ENCODE assay signal across 21 cellular contexts in the genomic region with DNA sequence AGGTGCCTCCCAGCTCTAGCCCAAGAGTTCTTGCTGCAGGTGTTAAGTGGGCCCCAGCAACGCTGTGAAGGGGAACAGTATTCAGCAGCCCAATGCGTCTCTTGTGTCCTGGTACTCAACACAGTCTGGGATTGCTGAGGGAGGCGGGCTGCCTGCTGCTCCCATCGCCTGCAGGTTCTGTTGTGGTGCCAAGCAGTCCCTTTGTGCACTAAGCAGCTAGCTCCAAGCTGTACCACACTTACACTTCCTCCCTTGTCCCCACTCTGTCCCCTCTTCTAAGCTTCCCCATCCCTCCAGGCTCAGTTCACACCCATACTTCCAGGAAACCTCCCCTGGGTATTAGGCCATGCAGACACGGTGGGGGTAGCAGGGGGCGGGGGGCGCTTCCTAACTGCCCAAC.
DNase-seq lines count a peak whose midpoint lies in the region; ATAC-seq lines count a peak whose summit lies in the region.
"Had no signal": no experiment of that assay in that cellular context is flagged by ENCODE, and none has a peak within 500 bp of the region (broad histone marks: within the 10 kb centered on the region; RNA-seq: fewer than 3 reads in every experiment).

No MANE protein-coding gene starts in this region.

- H3K4me1 ChIP-seq in BLaER1 (peaks cover 28% of the 10 kb centered on the region), Karpas-422 (ENCODE audit: low read length) (peaks cover 17% of the 10 kb centered on the region)
- H3K4me1 ChIP-seq: Caco-2 had no signal

- H3K9ac ChIP-seq in BLaER1 (no peak overlapping the region), Karpas-422 (ENCODE audit: low read length) (no peak overlapping the region)

- H3K36me3 ChIP-seq in BLaER1 (peaks cover 29% of the 10 kb centered on the region), Karpas-422 (ENCODE audit: insufficient read depth, low read length) (no peaks in the 10 kb centered on the region)

- intact Hi-C loops in activated T-helper 2 cell treated with anti-CD3 and anti-CD28 coated beads, Interferon-gamma antibody, Interleukin-2, Interleukin-4, amounts not matched to agents 10 μg/mL and 5 μg/mL and 100 μg/mL, durations not matched to agents 14 hours and 24 hours and 36 hours (cut with micrococcal nuclease), result no loop called here

- peaks cover 4% of the 10 kb centered on the region for H3K36me3 Mint-ChIP-seq in activated T-helper 2 cell treated with anti-CD3 and anti-CD28 coated beads, Interferon-gamma antibody, Interleukin-2, Interleukin-4, amounts not matched to agents 10 μg/mL and 5 μg/mL and 100 μg/mL, durations not matched to agents 14 hours and 24 hours and 36 hours (ENCODE audit: low read depth)
- peaks cover 9% of the 10 kb centered on the region for H3K36me3 Mint-ChIP-seq in activated naive CD8-positive, alpha-beta T cell treated with anti-CD3 and anti-CD28 coated beads, Interleukin-2, amount 50 U/mL, for 24 hours (ENCODE audit: low read depth)

- no peak overlapping the region for H2AFZ ChIP-seq in Karpas-422 (ENCODE audit: low read length)

- DNase-seq in Karpas-422 (no peak), hippocampal formation (lab: John Stamatoyannopoulos, UW) (peak; percentile 33 to 55), pons (ENCODE audit: low spot score) (peak; percentile 83), NCI-H2171 (lab: John Stamatoyannopoulos, UW) (no peak)
- DNase-seq in activated T-helper 2 cell treated with anti-CD3 and anti-CD28 coated beads, Interferon-gamma antibody, Interleukin-2, Interleukin-4, amounts not matched to agents 10 μg/mL and 5 μg/mL and 100 μg/mL, durations not matched to agents 14 hours and 24 hours and 36 hours (ENCODE audit: low spot score), result no peak
- no peak for DNase-seq in activated naive CD8-positive, alpha-beta T cell treated with anti-CD3 and anti-CD28 coated beads, Interleukin-2, amount 50 U/mL, for 24 hours
- no peak for DNase-seq in effector CD4-positive, alpha-beta T cell
- DNase-seq: Caco-2; CD8-positive, alpha-beta T cell; GF-D8; MV-4-11; NCI-H1105; NCI-H1436 treated with DMSO at 0.1 percent for 48 hours; NCI-H187 treated with DMSO at 0.1 percent for 48 hours; NCI-H526 treated with DMSO at 0.1 percent for 48 hours; Right ventricle myocardium superior; RPMI8226 had no signal

- H3K4me3 ChIP-seq in BLaER1, result no peak overlapping the region
- H3K4me3 ChIP-seq in Karpas-422 (ENCODE audit: low read length), result no peak overlapping the region
- H3K4me3 ChIP-seq: K562 had no signal

- H3K4me1 Mint-ChIP-seq in activated T-helper 2 cell treated with anti-CD3 and anti-CD28 coated beads, Interferon-gamma antibody, Interleukin-2, Interleukin-4, amounts not matched to agents 10 μg/mL and 5 μg/mL and 100 μg/mL, durations not matched to agents 14 hours and 24 hours and 36 hours (ENCODE audit: low read depth), result no peaks in the 10 kb centered on the region
- no peaks in the 10 kb centered on the region for H3K4me1 Mint-ChIP-seq in activated naive CD8-positive, alpha-beta T cell treated with anti-CD3 and anti-CD28 coated beads, Interleukin-2, amount 50 U/mL, for 24 hours

- H3K27ac ChIP-seq in BLaER1, result peak overlapping the region; percentile 43; the same call in 1 of the 2 replicates
- H3K27ac ChIP-seq in Karpas-422 (ENCODE audit: low read length), result no peak overlapping the region
- H3K27ac ChIP-seq: HL-60 had no signal

- H3K27ac Mint-ChIP-seq in activated T-helper 2 cell treated with anti-CD3 and anti-CD28 coated beads, Interferon-gamma antibody, Interleukin-2, Interleukin-4, amounts not matched to agents 10 μg/mL and 5 μg/mL and 100 μg/mL, durations not matched to agents 14 hours and 24 hours and 36 hours, result no peak overlapping the region
- H3K27ac Mint-ChIP-seq in activated naive CD8-positive, alpha-beta T cell treated with anti-CD3 and anti-CD28 coated beads, Interleukin-2, amount 50 U/mL, for 24 hours, result no peak overlapping the region
- H3K27ac Mint-ChIP-seq: CD8-positive, alpha-beta T cell had no signal

- H3K4me3 Mint-ChIP-seq in activated T-helper 2 cell treated with anti-CD3 and anti-CD28 coated beads, Interferon-gamma antibody, Interleukin-2, Interleukin-4, amounts not matched to agents 10 μg/mL and 5 μg/mL and 100 μg/mL, durations not matched to agents 14 hours and 24 hours and 36 hours (ENCODE audit: low read depth), result no peak overlapping the region
- H3K4me3 Mint-ChIP-seq in activated naive CD8-positive, alpha-beta T cell treated with anti-CD3 and anti-CD28 coated beads, Interleukin-2, amount 50 U/mL, for 24 hours, result no peak overlapping the region
- H3K4me3 Mint-ChIP-seq: CD8-positive, alpha-beta T cell had no signal

- no peak for ATAC-seq in activated naive CD8-positive, alpha-beta T cell treated with anti-CD3 and anti-CD28 coated beads, Interleukin-2, amount 50 U/mL, for 24 hours
- ATAC-seq: CD8-positive, alpha-beta T cell; HCT116; K562 had no signal

- H3K79me2 ChIP-seq in Karpas-422 (ENCODE audit: low read length), result no peaks in the 10 kb centered on the region

- H3K4me2 ChIP-seq in BLaER1 (peak overlapping the region; percentile 70), Karpas-422 (ENCODE audit: low read depth, low read length, poor library complexity, severe bottlenecking) (peak overlapping the region; percentile 21)

- H3K9me3 Mint-ChIP-seq in activated T-helper 2 cell treated with anti-CD3 and anti-CD28 coated beads, Interferon-gamma antibody, Interleukin-2, Interleukin-4, amounts not matched to agents 10 μg/mL and 5 μg/mL and 100 μg/mL, durations not matched to agents 14 hours and 24 hours and 36 hours, result peaks cover 11% of the 10 kb centered on the region
- H3K9me3 Mint-ChIP-seq in activated naive CD8-positive, alpha-beta T cell treated with anti-CD3 and anti-CD28 coated beads, Interleukin-2, amount 50 U/mL, for 24 hours, result peaks cover 13% of the 10 kb centered on the region

- H3K27me3 Mint-ChIP-seq in activated T-helper 2 cell treated with anti-CD3 and anti-CD28 coated beads, Interferon-gamma antibody, Interleukin-2, Interleukin-4, amounts not matched to agents 10 μg/mL and 5 μg/mL and 100 μg/mL, durations not matched to agents 14 hours and 24 hours and 36 hours (ENCODE audit: low read depth), result no peaks in the 10 kb centered on the region
- no peaks in the 10 kb centered on the region for H3K27me3 Mint-ChIP-seq in activated naive CD8-positive, alpha-beta T cell treated with anti-CD3 and anti-CD28 coated beads, Interleukin-2, amount 50 U/mL, for 24 hours

- H3K27me3 ChIP-seq in BLaER1 (no peaks in the 10 kb centered on the region), Karpas-422 (ENCODE audit: low read length) (no peaks in the 10 kb centered on the region)

- no peaks in the 10 kb centered on the region for H3K9me2 ChIP-seq in Karpas-422 (replicated peaks; ENCODE audit: insufficient read depth, low read length)

- no peaks in the 10 kb centered on the region for H4K20me1 ChIP-seq in BLaER1
- no peaks in the 10 kb centered on the region for H4K20me1 ChIP-seq in Karpas-422 (ENCODE audit: insufficient read depth, low read depth, low read length)

- peaks cover 29% of the 10 kb centered on the region for H3K9me3 ChIP-seq in BLaER1
- no peaks in the 10 kb centered on the region for H3K9me3 ChIP-seq in Karpas-422 (ENCODE audit: low read length)
- H3K9me3 ChIP-seq: Caco-2 had no signal

Comparison
In these comparisons a context has a peak if more than half of its experiments do, and no peak if none do; other contexts are left out.
1. DNase-seq: peak in hippocampal formation (2 of 2) and pons (single experiment); none in Karpas-422 (single experiment), NCI-H2171 (single experiment), activated T-helper 2 cell treated with anti-CD3 and anti-CD28 coated beads, Interferon-gamma antibody, Interleukin-2, Interleukin-4, amounts not matched to agents 10 μg/mL and 5 μg/mL and 100 μg/mL, durations not matched to agents 14 hours and 24 hours and 36 hours (single experiment), activated naive CD8-positive, alpha-beta T cell treated with anti-CD3 and anti-CD28 coated beads, Interleukin-2, amount 50 U/mL, for 24 hours (single experiment) and effector CD4-positive, alpha-beta T cell (single experiment).